Comparison of ENCODE assay signal across 14 cellular contexts in the genomic region with DNA sequence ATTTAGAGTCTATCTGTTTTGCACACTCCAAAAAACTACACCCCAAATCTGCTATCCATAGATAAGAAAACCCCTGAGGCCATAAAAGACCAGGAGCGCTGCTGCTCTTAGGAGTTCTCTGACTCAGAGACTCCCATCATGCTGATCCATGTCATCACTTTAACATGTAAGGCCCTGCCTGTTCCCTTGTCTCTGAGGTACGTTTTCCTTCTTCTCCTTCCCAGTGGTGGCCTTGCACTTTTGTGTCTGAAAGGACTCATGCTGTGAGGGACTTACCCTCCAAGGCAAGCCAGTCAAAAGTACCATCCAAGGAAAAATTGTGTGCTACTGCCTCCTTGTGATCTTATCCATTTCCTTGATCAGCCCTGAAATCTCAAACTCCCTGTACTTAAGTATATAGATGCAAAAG.
DNase-seq lines count a peak whose midpoint lies in the region; ATAC-seq, FAIRE-seq and TF ChIP-seq lines count a peak whose summit lies in the region.
"Had no signal": no experiment of that assay in that cellular context is flagged by ENCODE, and none has a peak within 500 bp of the region (broad histone marks: within the 10 kb centered on the region; RNA-seq: fewer than 3 reads in every experiment).

No MANE protein-coding gene starts in this region.

- DNase-seq in ELR (ENCODE audit: low read depth), result peak; percentile 28
- peak; percentile 47 for DNase-seq in WTC11 (ENCODE audit: low spot score)
- DNase-seq in islet precursor cell, result peak; percentile 82
- DNase-seq in GM12892 (ENCODE audit: insufficient read length), result no peak
- no peak for DNase-seq in cerebellar nuclear complex (lab: John Stamatoyannopoulos, UW)
- DNase-seq: activated CD4-positive, alpha-beta T cell treated with anti-CD3 and anti-CD28 coated beads for 4 hours; activated naive CD8-positive, alpha-beta T cell treated with anti-CD3 and anti-CD28 coated beads for 36 hours; DND-41; naive B cell; T-cell had no signal

- no peaks in the 10 kb centered on the region for H3K36me3 Mint-ChIP-seq in WTC11
- H3K36me3 Mint-ChIP-seq: activated naive CD8-positive, alpha-beta T cell treated with anti-CD3 and anti-CD28 coated beads for 36 hours; naive B cell; T-cell had no signal

- no peak for TF ChIP-seq POLR2A in GM12892 (IDR thresholded peaks at IDR 0.05; ENCODE audit: low read depth, low read length)

- H3K27ac Mint-ChIP-seq in WTC11, result peak overlapping the region; percentile 68; the same call in 1 of the 2 replicates
- H3K27ac Mint-ChIP-seq: activated naive CD8-positive, alpha-beta T cell treated with anti-CD3 and anti-CD28 coated beads for 36 hours; naive B cell; T-cell had no signal

- CTCF ChIA-PET in WTC11 (lab: Charles Lee), result no interaction called here

- H3K4me1 Mint-ChIP-seq in WTC11, result peaks cover 14% of the 10 kb centered on the region
- H3K4me1 Mint-ChIP-seq: activated naive CD8-positive, alpha-beta T cell treated with anti-CD3 and anti-CD28 coated beads for 36 hours; naive B cell; T-cell had no signal

- H3K9me3 Mint-ChIP-seq in WTC11, result no peaks in the 10 kb centered on the region
- H3K9me3 Mint-ChIP-seq: activated naive CD8-positive, alpha-beta T cell treated with anti-CD3 and anti-CD28 coated beads for 36 hours had no signal

- no peak for FAIRE-seq in GM12892 (lab: Jason Lieb, UNC)
- FAIRE-seq: endothelial cell of umbilical vein had no signal

- peak; percentile 23; the same call in 1 of the 2 replicates for TF ChIP-seq CTCF in LNCAP (IDR thresholded peaks at IDR 0.05)
- no peak for TF ChIP-seq CTCF in WTC11 (IDR thresholded peaks at IDR 0.05)

- peak; percentile 100 for ATAC-seq in WTC11
- no peak for ATAC-seq in HG02798 (IDR thresholded peaks at IDR 0.05; ENCODE audit: poor library complexity, unreplicated experiment)
- ATAC-seq: left lobe of liver, T-cell had no signal

- POLR2A ChIA-PET in WTC11 (lab: Charles Lee), result no interaction called here

- H3K4me3 Mint-ChIP-seq in WTC11, result no peak overlapping the region
- H3K4me3 Mint-ChIP-seq: activated naive CD8-positive, alpha-beta T cell treated with anti-CD3 and anti-CD28 coated beads for 36 hours; naive B cell; T-cell had no signal

- H3K27me3 Mint-ChIP-seq in WTC11 (ENCODE audit: low read depth), result no peaks in the 10 kb centered on the region
- H3K27me3 Mint-ChIP-seq: activated naive CD8-positive, alpha-beta T cell treated with anti-CD3 and anti-CD28 coated beads for 36 hours; naive B cell; T-cell had no signal

TF ChIP-seq in WTC11, 78 proteins besides CTCF, POLR2A, EP300 and RAD21 (continues in another document):
- TF ChIP-seq TCF7 (CRISPR knock-in tag; IDR thresholded peaks at IDR 0.05; ENCODE audit: low read depth) (no peak), ATF2 (CRISPR knock-in tag; IDR thresholded peaks at IDR 0.05; ENCODE audit: borderline replicate concordance, low read depth) (no peak), ZNF532 (CRISPR knock-in tag; IDR thresholded peaks at IDR 0.05; ENCODE audit: borderline replicate concordance) (no peak), ZNF121 (CRISPR knock-in tag; IDR thresholded peaks at IDR 0.05) (no peak), ELF4 (CRISPR knock-in tag; IDR thresholded peaks at IDR 0.05; ENCODE audit: low read depth) (no peak), CREB1 (CRISPR knock-in tag; IDR thresholded peaks at IDR 0.05) (no peak), PRDM15 (CRISPR knock-in tag; IDR thresholded peaks at IDR 0.05) (no peak), NFATC4 (CRISPR knock-in tag; IDR thresholded peaks at IDR 0.05) (no peak), NR1H2 (CRISPR knock-in tag; IDR thresholded peaks at IDR 0.05) (no peak), JUN (CRISPR knock-in tag; IDR thresholded peaks at IDR 0.05) (no peak), IRF1 (CRISPR knock-in tag; IDR thresholded peaks at IDR 0.05) (no peak)
- TF ChIP-seq, protein P1, sequence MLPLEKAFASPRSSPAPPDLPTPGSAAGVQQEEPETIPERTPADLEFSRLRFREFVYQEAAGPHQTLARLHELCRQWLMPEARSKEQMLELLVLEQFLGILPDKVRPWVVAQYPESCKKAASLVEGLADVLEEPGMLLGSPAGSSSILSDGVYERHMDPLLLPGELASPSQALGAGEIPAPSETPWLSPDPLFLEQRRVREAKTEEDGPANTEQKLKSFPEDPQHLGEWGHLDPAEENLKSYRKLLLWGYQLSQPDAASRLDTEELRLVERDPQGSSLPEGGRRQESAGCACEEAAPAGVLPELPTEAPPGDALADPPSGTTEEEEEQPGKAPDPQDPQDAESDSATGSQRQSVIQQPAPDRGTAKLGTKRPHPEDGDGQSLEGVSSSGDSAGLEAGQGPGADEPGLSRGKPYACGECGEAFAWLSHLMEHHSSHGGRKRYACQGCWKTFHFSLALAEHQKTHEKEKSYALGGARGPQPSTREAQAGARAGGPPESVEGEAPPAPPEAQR (CRISPR knock-in tag; IDR thresholded peaks at IDR 0.05), result no peak

Comparison
In these comparisons a context has a peak if more than half of its experiments do, and no peak if none do; other contexts are left out.
1. DNase-seq: peak in ELR (single experiment), WTC11 (single experiment) and islet precursor cell (single experiment); none in GM12892 (single experiment) and cerebellar nuclear complex (0 of 2).